ENCODE assay signal across 11 cellular contexts in genomic region chr1:46406881-46407608, GRCh38. TPM values are rescaled to one million over a fixed set of nuclear protein-coding genes. Genes with fewer than 3 reads are reported as not detected.
A peak's percentile ranks its signal among the peaks of the same experiment; 100 is the strongest.
DNase-seq lines count a peak whose midpoint lies in the region; ATAC-seq and TF ChIP-seq lines count a peak whose summit lies in the region.
"Had no signal": no experiment of that assay in that cellular context is flagged by ENCODE, and none has a peak within 500 bp of the region (broad histone marks: within the 10 kb centered on the region; RNA-seq: fewer than 3 reads in every experiment).

No MANE protein-coding gene starts in this region.

- BruUV-seq in A673 (replicated peaks; lab: Mats Ljungman, UMichigan): no TSS peak

- H4K8ac ChIP-seq in neuronal stem cell (ENCODE audit: low read depth, low read length): peak overlapping the region; percentile 45

- H3K4ac ChIP-seq in neuronal stem cell (ENCODE audit: low read length): no peak overlapping the region

- no peak overlapping the region for H4K91ac ChIP-seq in neuronal stem cell (ENCODE audit: low read depth, low read length, poor library complexity)

- peaks cover 5% of the 10 kb centered on the region for H3K4me1 ChIP-seq in A673 (ENCODE audit: insufficient read depth, low read length, poor library complexity, severe bottlenecking)
- peaks cover 19% of the 10 kb centered on the region for H3K4me1 ChIP-seq in HUES6 (ENCODE audit: control insufficient read depth, insufficient read depth, low read length)
- H3K4me1 ChIP-seq in neuronal stem cell (ENCODE audit: control insufficient read depth in 2 of 2, insufficient read depth in 1 of 2, low read depth in 1 of 2, low read length in 2 of 2): peaks cover 5 to 17% of the 10 kb centered on the region in 2 donors

- peak overlapping the region; percentile 58 for H3K18ac ChIP-seq in neuronal stem cell (ENCODE audit: low read length)

- H2AFZ ChIP-seq in neuronal stem cell (ENCODE audit: low read length): peak overlapping the region; percentile 85

- H3K27ac ChIP-seq in A673 (ENCODE audit: low read depth, low read length, poor library complexity, severe bottlenecking) (no peak overlapping the region), HUES6 (ENCODE audit: low read depth, low read length) (no peak overlapping the region), dorsolateral prefrontal cortex (peak overlapping the region in 52 of 59 donors; percentile 9 to 96 (median 74)), neuronal stem cell (replicated peaks; ENCODE audit: low read length) (peak overlapping the region; percentile 10)
- H3K27ac ChIP-seq: C4-2B, RWPE1, upper lobe of left lung had no signal

- TF ChIP-seq CTCF in A673 (conservative IDR thresholded peaks at IDR 0.05; ENCODE audit: low read depth, low read length) (no peak), dorsolateral prefrontal cortex (IDR thresholded peaks at IDR 0.05 in 54 of 56, conservative IDR thresholded peaks at IDR 0.05 in 2 of 56; ENCODE audit: low read depth in 1 of 56, partially characterized antibody in 56 of 56) (no peak)

- CTCF ChIA-PET in A673 (lab: Charles Lee): interaction anchor here (0.6 to 0.7 kb wide), 14 partner anchors 9 to 1562 kb away, joined by 3 to 11 read pairs (median 6); no protein-coding TSS in a partner anchor

- peak overlapping the region; percentile 18 for H2AK5ac ChIP-seq in neuronal stem cell (ENCODE audit: low read depth, low read length)

- H3K36me3 ChIP-seq in A673 (ENCODE audit: insufficient read depth, low read length, poor library complexity, severe bottlenecking): no peaks in the 10 kb centered on the region
- peaks cover 4% of the 10 kb centered on the region for H3K36me3 ChIP-seq in HUES6 (ENCODE audit: control insufficient read depth, insufficient read depth, low read length)
- peaks cover 0 to 4% of the 10 kb centered on the region in 2 donors for H3K36me3 ChIP-seq in neuronal stem cell (replicated peaks in 1 of 2; ENCODE audit: control insufficient read depth in 2 of 2, insufficient read depth in 2 of 2, low read length in 2 of 2)

- peak overlapping the region; percentile 32 for H2BK5ac ChIP-seq in neuronal stem cell (ENCODE audit: low read length)

- no peaks in the 10 kb centered on the region for H3K27me3 ChIP-seq in A673 (replicated peaks; ENCODE audit: insufficient read depth, low read depth, low read length, poor library complexity)
- H3K27me3 ChIP-seq in HUES6 (ENCODE audit: control insufficient read depth, insufficient read depth, low read length): no peaks in the 10 kb centered on the region
- no peaks in the 10 kb centered on the region for H3K27me3 ChIP-seq in dorsolateral prefrontal cortex
- peaks cover 0 to 4% (median 0%) of the 10 kb centered on the region in 3 experiments for H3K27me3 ChIP-seq in neuronal stem cell (ENCODE audit: control insufficient read depth in 3 of 3, insufficient read depth in 3 of 3, low read depth in 1 of 3, low read length in 3 of 3)
- H3K27me3 ChIP-seq: upper lobe of left lung had no signal

- WGBS in neuronal stem cell (ENCODE audit: extremely low coverage in 2 of 2, insufficient read length in 2 of 2, insufficient replicate concordance in 1 of 2), 2 donors: 100% methylated on average over 1 of the region's 13 CpGs; no CpG with 5 or more reads in 1 of the 2 donors

- ATAC-seq in HG02588 (IDR thresholded peaks at IDR 0.05; ENCODE audit: unreplicated experiment): no peak
- no peak for ATAC-seq in HG03175 (IDR thresholded peaks at IDR 0.05; ENCODE audit: unreplicated experiment)
- ATAC-seq in HG02884 (IDR thresholded peaks at IDR 0.05; ENCODE audit: unreplicated experiment): no peak

- POLR2A ChIA-PET in A673 (lab: Charles Lee; ENCODE audit: low non-redundant PET): no interaction called here

- DNase-seq in A673 (ENCODE audit: low spot score): no peak
- peak in 1 of 10 donors; percentile 42 for DNase-seq in dorsolateral prefrontal cortex
- DNase-seq in neuronal stem cell (ENCODE audit: low spot score): peak; percentile 32
- DNase-seq in NCI-H2196 treated with DMSO at 0.1 percent for 48 hours (lab: John Stamatoyannopoulos, UW; ENCODE audit: unreplicated experiment): no peak

- H3K4me3 ChIP-seq in A673 (ENCODE audit: low read depth, low read length, poor library complexity, severe bottlenecking) (peak overlapping the region; percentile 14), HUES6 (ENCODE audit: low read depth, low read length) (peak overlapping the region; percentile 21; the same call in 1 of the 2 replicates), dorsolateral prefrontal cortex (peak overlapping the region in 54 of 59 donors; percentile 5 to 60 (median 41)), neuronal stem cell (ENCODE audit: low read length in 2 of 2) (peak overlapping the region; percentile 14 to 62)

- H3K9ac ChIP-seq in HUES6 (ENCODE audit: low read length) (peak overlapping the region; percentile 3), neuronal stem cell (ENCODE audit: low read depth, low read length, poor library complexity) (peak overlapping the region; percentile 56)

- peak overlapping the region; percentile 25 for H3K23ac ChIP-seq in neuronal stem cell (ENCODE audit: low read depth, low read length, poor library complexity)

- H3K9me3 ChIP-seq in A673 (ENCODE audit: low read depth, low read length, poor library complexity, severe bottlenecking): no peaks in the 10 kb centered on the region
- no peaks in the 10 kb centered on the region for H3K9me3 ChIP-seq in HUES6 (ENCODE audit: control insufficient read depth, insufficient read depth, low read depth, low read length)
- H3K9me3 ChIP-seq in neuronal stem cell (replicated peaks in 1 of 2; ENCODE audit: control insufficient read depth in 2 of 2, insufficient read depth in 1 of 2, low read depth in 1 of 2, low read length in 2 of 2): no peaks in the 10 kb centered on the region
- H3K9me3 ChIP-seq: upper lobe of left lung had no signal

- no peaks in the 10 kb centered on the region for H3K79me1 ChIP-seq in neuronal stem cell (ENCODE audit: low read depth, low read length)

- H2BK15ac ChIP-seq in neuronal stem cell (ENCODE audit: low read length): peak overlapping the region; percentile 63

- peak overlapping the region; percentile 29 for H3K4me2 ChIP-seq in neuronal stem cell (ENCODE audit: insufficient read depth, low read length, poor library complexity, severe bottlenecking)

- peak overlapping the region; percentile 7 for H2BK120ac ChIP-seq in neuronal stem cell (ENCODE audit: low read depth, low read length)

- intact Hi-C loops in A673 (cut with micrococcal nuclease; ENCODE audit: unreplicated experiment): loop anchor here (1.0 kb wide), 1 partner anchor 318 kb away; no protein-coding TSS in a partner anchor
- intact Hi-C loops in dorsolateral prefrontal cortex (cut with DNase I): loop anchor here (2.0 to 5.0 kb wide), 3 partner anchors 40 to 315 kb away; no protein-coding TSS in a partner anchor

- H2BK12ac ChIP-seq in neuronal stem cell (ENCODE audit: low read length): peak overlapping the region; percentile 35

- no peak overlapping the region for H3K14ac ChIP-seq in neuronal stem cell (ENCODE audit: low read length)

RNA-seq across cellular contexts. Expression of gene FAAH, which starts 12.9 kb away (rescaled TPM):
- 3.2 and 3.4 TPM in 2 replicates for total RNA-seq in A673 (2021)
- total RNA-seq in dorsolateral prefrontal cortex: 100 to 1,000 TPM in 5 of 120 experiments, 10 to 100 TPM in 115; 42.0 to 138 (median 65.0) TPM
- polyA plus RNA-seq in neuronal stem cell (2013, experiment 1 of 2): 3.7 TPM
- polyA plus RNA-seq in neuronal stem cell (2013, experiment 2 of 2): 3.5 TPM

Comparison
In these comparisons a context has a peak if more than half of its experiments do, and no peak if none do; other contexts are left out.
1. H3K27ac ChIP-seq: peak in dorsolateral prefrontal cortex (52 of 59) and neuronal stem cell (single experiment); none in A673 (single experiment) and HUES6 (single experiment).
2. Peak in every context shown above with its lines, with median percentiles within 50 percentile points of each other: H3K4me3 ChIP-seq.